In the genomic region with DNA sequence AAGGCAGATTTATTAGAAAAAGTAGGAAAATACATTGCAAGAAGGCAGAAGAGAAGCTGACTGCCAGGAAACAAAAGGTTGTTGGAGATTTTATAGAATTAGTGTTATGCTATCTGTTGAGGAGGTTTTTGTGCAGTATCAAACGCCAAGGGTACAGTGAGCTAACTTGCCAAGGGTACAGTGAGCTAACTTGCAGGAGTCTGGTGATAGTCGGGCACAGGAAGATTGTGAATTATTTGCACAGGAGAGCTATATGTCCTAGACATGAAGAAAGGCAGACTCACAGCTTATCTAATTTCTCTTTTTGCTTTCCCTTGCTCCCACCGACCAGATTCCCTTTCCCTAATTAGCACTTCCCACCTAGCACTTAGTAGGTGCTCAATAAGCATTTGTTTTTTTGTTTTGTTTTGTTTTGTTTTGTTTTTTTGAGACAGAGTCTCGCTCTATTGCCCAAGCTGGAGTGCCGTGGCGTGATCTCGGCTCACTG, we compare ENCODE assay signal across 1 cellular context.
TF ChIP-seq lines count a peak whose summit lies in the region.

No MANE protein-coding gene starts in this region.

TF ChIP-seq in K562, 482 proteins besides CTCF, POLR2A, EP300 and RAD21:
- TF ChIP-seq ZC3H11A (IDR thresholded peaks at IDR 0.05; ENCODE audit: low read depth, low read length): no peak
- TF ChIP-seq HDAC6 (IDR thresholded peaks at IDR 0.05; ENCODE audit: low read depth, low read length): no peak
- TF ChIP-seq HMGXB4 (CRISPR knock-in tag; IDR thresholded peaks at IDR 0.05): no peak
- TF ChIP-seq BCOR (IDR thresholded peaks at IDR 0.05): peak; percentile 36
- no peak for TF ChIP-seq ZNF3 (CRISPR knock-in tag; IDR thresholded peaks at IDR 0.05)
- TF ChIP-seq ZBTB11 (CRISPR knock-in tag; IDR thresholded peaks at IDR 0.05): 0 out of 6 replicates have a peak, but pooled peaks of 1 of the 3 experiments have one; percentile 3
- peak; percentile 66; the same call in 1 of the 2 replicates for TF ChIP-seq ZKSCAN1 (IDR thresholded peaks at IDR 0.05; ENCODE audit: low read depth, low read length)
